13 cellular contexts compared by ENCODE assay signal in the genomic region with DNA sequence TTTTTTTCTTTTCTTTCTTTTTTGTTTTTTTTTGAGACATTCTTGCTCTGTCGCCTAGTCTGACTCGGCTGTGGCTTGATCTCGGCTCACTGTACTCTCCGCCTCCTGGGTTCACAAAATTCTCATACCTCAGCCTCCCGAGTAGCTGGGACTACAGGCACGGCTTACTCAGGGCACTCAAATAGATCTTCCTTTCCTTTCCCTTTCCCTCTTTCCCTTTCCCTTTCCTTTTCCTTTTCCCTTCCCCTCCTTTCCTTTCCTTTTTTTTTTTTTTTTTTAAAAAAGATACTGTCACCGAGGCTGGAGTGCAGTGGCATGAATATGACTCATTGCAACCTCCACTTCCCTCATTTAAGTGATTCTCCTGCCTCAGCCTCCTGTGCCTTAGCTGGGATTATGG.
"Had no signal": no experiment of that assay in that cellular context is flagged by ENCODE, and none has a peak within 500 bp of the region (broad histone marks: within the 10 kb centered on the region; RNA-seq: fewer than 3 reads in every experiment).

No MANE protein-coding gene starts in this region.

- ATAC-seq: pancreas had no signal

- H3K36me3 ChIP-seq: pancreas, transverse colon had no signal

- H3K4me1 Mint-ChIP-seq: neural crest cell had no signal

- H3K9me3 Mint-ChIP-seq: activated CD4-positive, alpha-beta memory T cell treated with anti-CD3 and anti-CD28 coated beads, Interleukin-2, amount 10 ng/mL, durations not matched to agents 7 days and 5 days; neural crest cell had no signal

- H3K27ac Mint-ChIP-seq: activated CD4-positive, alpha-beta memory T cell treated with anti-CD3 and anti-CD28 coated beads, Interleukin-2, amount 10 ng/mL, durations not matched to agents 7 days and 5 days had no signal

- H3K4me3 ChIP-seq: cardiac muscle cell, pancreas, SJCRH30, transverse colon had no signal

- H3K27ac ChIP-seq: cardiac muscle cell, pancreas, SJCRH30, transverse colon had no signal

- H3K4me3 Mint-ChIP-seq: activated CD4-positive, alpha-beta memory T cell treated with anti-CD3 and anti-CD28 coated beads, Interleukin-2, amount 10 ng/mL, durations not matched to agents 7 days and 5 days; neural crest cell had no signal

- H3K9me3 ChIP-seq: pancreas, SJCRH30, transverse colon had no signal

- DNase-seq: activated CD4-positive, alpha-beta memory T cell treated with anti-CD3 and anti-CD28 coated beads, Interleukin-2, amount 10 ng/mL, durations not matched to agents 7 days and 5 days; cortex of kidney; effector memory CD4-positive, alpha-beta T cell; hippocampal formation; kidney glomerular epithelial cell; pancreas; retina; SJCRH30; stimulated activated CD4-positive, alpha-beta T cell treated with anti-CD3 and anti-CD28 coated beads, Interleukin-4, amount 100 ng/mL, for 4 hours; SW 1271; transverse colon had no signal

- H3K27me3 Mint-ChIP-seq: activated CD4-positive, alpha-beta memory T cell treated with anti-CD3 and anti-CD28 coated beads, Interleukin-2, amount 10 ng/mL, durations not matched to agents 7 days and 5 days had no signal

- H3K27me3 ChIP-seq: cardiac muscle cell, pancreas, SJCRH30, transverse colon had no signal
